In genomic region chr17:57861737-57862409, GRCh38 we compare ENCODE assay signal across 8 cellular contexts. TPM values are rescaled to one million over a fixed set of nuclear protein-coding genes. Genes with fewer than 3 reads are reported as not detected.
DNase-seq lines count a peak whose midpoint lies in the region; ATAC-seq lines count a peak whose summit lies in the region.

No MANE protein-coding gene starts in this region.

- DNase-seq in Ammon's horn (ENCODE audit: low spot score) (peak; percentile 73), HuH-7.5 (ENCODE audit: low spot score) (peak; percentile 67), epidermal melanocyte (ENCODE audit: insufficient read length, low spot score) (peak; percentile 59), aorta (peak; percentile 88 to 91), Kasumi-1 (lab: John Stamatoyannopoulos, UW) (no peak), germinal center (ENCODE audit: low spot score) (no peak)

- intact Hi-C loops in aorta (cut with DNase I) = no loop called here

- H3K4me1 ChIP-seq in mesodermal cell (ENCODE audit: control insufficient read depth, insufficient read depth, low read length, poor library complexity, severe bottlenecking) = peaks cover 41% of the 10 kb centered on the region
- no peaks in the 10 kb centered on the region for H3K4me1 ChIP-seq in aorta (ENCODE audit: control insufficient read depth in 1 of 2, insufficient read depth in 2 of 2, low read length in 2 of 2)

- no peaks in the 10 kb centered on the region for H3K27me3 ChIP-seq in aorta (ENCODE audit: control insufficient read depth in 1 of 2, insufficient read depth in 2 of 2, low read length in 1 of 2)

- H3K27ac ChIP-seq in mesodermal cell (ENCODE audit: low read depth, low read length, severe bottlenecking) (peak overlapping the region; percentile 51), aorta (ENCODE audit: low read depth in 1 of 2, low read length in 2 of 2) (peak overlapping the region; percentile 6 to 54)

- H3K4me3 ChIP-seq in mesodermal cell (ENCODE audit: extremely low read depth, insufficient read depth, low read length, poor library complexity, severe bottlenecking) (peak overlapping the region; percentile 29), aorta (ENCODE audit: low read length in 2 of 2) (peak overlapping the region; percentile 19 to 39)

- H3K9me3 ChIP-seq in mesodermal cell (ENCODE audit: control insufficient read depth, low read length) (no peaks in the 10 kb centered on the region), aorta (ENCODE audit: control insufficient read depth, low read length) (no peaks in the 10 kb centered on the region)

- 15 to 17% methylated on average over 40 to 44 of the region's 61 CpGs for WGBS in mesodermal cell (ENCODE audit: insufficient coverage in 2 of 2), 2 experiments
- 5 to 6% methylated on average over 47 to 61 of the region's 61 CpGs for WGBS in aorta, 2 donors

- ATAC-seq in aorta (ENCODE audit: low FRiP score) (peak; percentile 81), HG03457 (IDR thresholded peaks at IDR 0.05; ENCODE audit: unreplicated experiment) (no peak)

- H3K36me3 ChIP-seq in mesodermal cell (ENCODE audit: control insufficient read depth, insufficient read depth, low read length) (peaks cover 19% of the 10 kb centered on the region), aorta (ENCODE audit: control insufficient read depth in 1 of 2, insufficient read depth in 2 of 2, low read length in 1 of 2) (no peaks in the 10 kb centered on the region)

RNA-seq across cellular contexts. Expression of gene MRPS23, which starts 12.0 kb away (rescaled TPM):
- 38.1 TPM for polyA plus RNA-seq in mesodermal cell (2013, experiment 1 of 2)
- 36.0 TPM for polyA plus RNA-seq in mesodermal cell (2013, experiment 2 of 2)
- total RNA-seq in aorta = 10 to 100 TPM; 21.6 to 22.8 TPM
- polyA plus RNA-seq in aorta = 10 to 100 TPM; 22.5 to 39.9 TPM

Comparison
In these comparisons a context has a peak if more than half of its experiments do, and no peak if none do; other contexts are left out.
1. DNase-seq: peak in Ammon's horn (single experiment), HuH-7.5 (single experiment), epidermal melanocyte (single experiment) and aorta (2 of 2); none in Kasumi-1 (0 of 2) and germinal center (single experiment).